In the genomic region with DNA sequence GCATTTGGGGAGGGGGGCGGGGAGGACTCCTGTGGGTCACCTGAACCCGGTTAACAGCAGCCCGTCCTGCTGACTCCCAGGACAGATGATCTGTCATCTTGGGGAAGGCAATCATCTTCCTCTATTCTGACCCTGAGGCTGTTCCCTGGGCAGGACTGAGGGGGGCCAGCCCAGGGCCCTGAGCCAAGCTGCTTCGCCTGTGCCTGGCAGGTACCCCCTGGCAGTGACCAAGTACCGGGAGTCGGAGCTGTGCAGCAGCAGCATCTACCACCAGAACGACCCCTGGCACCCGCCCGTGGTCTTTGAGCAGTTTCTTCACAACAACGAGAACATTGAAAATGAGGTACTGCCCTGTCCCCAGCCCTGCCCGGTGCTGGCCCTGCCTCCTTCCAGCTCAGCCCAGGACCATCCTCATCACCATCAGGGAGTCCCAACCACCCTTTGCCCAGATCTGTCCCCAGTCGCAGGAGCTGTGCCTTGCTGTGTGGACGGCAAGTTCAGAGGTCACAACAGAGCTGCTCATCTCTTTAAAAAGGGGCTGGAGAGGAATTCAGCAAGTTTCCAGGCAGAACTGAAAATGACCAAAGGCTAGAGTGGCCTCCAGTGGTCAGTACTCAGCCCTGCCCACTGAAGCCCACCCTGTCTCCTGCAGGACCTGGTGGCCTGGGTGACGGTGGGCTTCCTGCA, we compare ENCODE assay signal across 28 cellular contexts. TPM values are rescaled to one million over a fixed set of nuclear protein-coding genes. Genes with fewer than 3 reads are reported as not detected.
A peak's percentile ranks its signal among the peaks of the same experiment; 100 is the strongest.
DNase-seq lines count a peak whose midpoint lies in the region; ATAC-seq and TF ChIP-seq lines count a peak whose summit lies in the region.
"Had no signal": no experiment of that assay in that cellular context is flagged by ENCODE, and none has a peak within 500 bp of the region (broad histone marks: within the 10 kb centered on the region; RNA-seq: fewer than 3 reads in every experiment).

No MANE protein-coding gene starts in this region.

- no peak overlapping the region for H3K4me3 Mint-ChIP-seq in activated CD8-positive, alpha-beta T cell treated with anti-CD3 and anti-CD28 coated beads, Interleukin-2, amount 10 ng/mL, durations not matched to agents 7 days and 5 days
- no peak overlapping the region for H3K4me3 Mint-ChIP-seq in activated CD8-positive, alpha-beta T cell treated with anti-CD3 and anti-CD28 coated beads for 36 hours
- no peak overlapping the region for H3K4me3 Mint-ChIP-seq in osteocyte (ENCODE audit: unreplicated experiment)
- no peak overlapping the region for H3K4me3 Mint-ChIP-seq in activated T-helper 17 cell treated with anti-CD3 and anti-CD28 coated beads, Interleukin-2, amount 50 U/mL, for 72 hours
- H3K4me3 Mint-ChIP-seq: activated CD4-positive, alpha-beta T cell treated with anti-CD3 and anti-CD28 coated beads, Interleukin-2, amount 10 ng/mL, durations not matched to agents 7 days and 5 days; activated naive CD8-positive, alpha-beta T cell treated with anti-CD3 and anti-CD28 coated beads, Interleukin-2, amount 50 U/mL, for 24 hours; CD8-positive, alpha-beta T cell; memory B cell; stimulated activated naive CD8-positive, alpha-beta T cell treated with anti-CD3 and anti-CD28 coated beads, Interleukin-15, Interleukin-2, amounts not matched to agents 100 ng/mL and 50 ng/mL, for 24 hours had no signal

- DNase-seq in activated CD8-positive, alpha-beta T cell treated with anti-CD3 and anti-CD28 coated beads, Interleukin-2, amount 10 ng/mL, durations not matched to agents 7 days and 5 days: peak; percentile 10
- DNase-seq in activated CD8-positive, alpha-beta T cell treated with anti-CD3 and anti-CD28 coated beads for 36 hours: no peak
- DNase-seq in islet precursor cell: peak; percentile 49
- DNase-seq in osteocyte (ENCODE audit: extremely low spot score, unreplicated experiment): peak; percentile 79
- DNase-seq in AG20443 (ENCODE audit: low spot score): no peak
- DNase-seq in stimulated activated naive CD8-positive, alpha-beta T cell treated with anti-CD3 and anti-CD28 coated beads, Interleukin-15, Interleukin-2, amounts not matched to agents 100 U/mL and 50 U/mL, for 24 hours: no peak
- DNase-seq: 8988T; activated CD4-positive, alpha-beta T cell treated with anti-CD3 and anti-CD28 coated beads, Interleukin-2, amount 10 ng/mL, durations not matched to agents 7 days and 5 days; activated naive CD8-positive, alpha-beta T cell treated with anti-CD3 and anti-CD28 coated beads, Interleukin-2, amount 50 U/mL, for 24 hours; DMS 273 treated with DMSO at 0.1 percent for 48 hours; effector CD4-positive, alpha-beta T cell; hypothalamus; NCI-H1105; NCI-H2081; NCI-H774; retina; stimulated activated CD4-positive, alpha-beta T cell treated with anti-CD3 and anti-CD28 coated beads, Interleukin-12 subunit alpha, Interleukin-12 subunit beta, amount 100 ng/mL, for 4 hours; stimulated activated CD4-positive, alpha-beta T cell treated with anti-CD3 and anti-CD28 coated beads, Interleukin-4, amount 100 ng/mL, for 4 hours; T-helper 9 cell had no signal

- no peaks in the 10 kb centered on the region for H3K9me3 Mint-ChIP-seq in activated CD8-positive, alpha-beta T cell treated with anti-CD3 and anti-CD28 coated beads, Interleukin-2, amount 10 ng/mL, durations not matched to agents 7 days and 5 days (ENCODE audit: insufficient read depth)
- H3K9me3 Mint-ChIP-seq in activated CD8-positive, alpha-beta T cell treated with anti-CD3 and anti-CD28 coated beads for 36 hours: no peaks in the 10 kb centered on the region
- H3K9me3 Mint-ChIP-seq in osteocyte (ENCODE audit: unreplicated experiment): no peaks in the 10 kb centered on the region
- no peaks in the 10 kb centered on the region for H3K9me3 Mint-ChIP-seq in activated T-helper 17 cell treated with anti-CD3 and anti-CD28 coated beads, Interleukin-2, amount 50 U/mL, for 72 hours
- H3K9me3 Mint-ChIP-seq: activated CD4-positive, alpha-beta T cell treated with anti-CD3 and anti-CD28 coated beads, Interleukin-2, amount 10 ng/mL, durations not matched to agents 7 days and 5 days; activated naive CD8-positive, alpha-beta T cell treated with anti-CD3 and anti-CD28 coated beads, Interleukin-2, amount 50 U/mL, for 24 hours; CD8-positive, alpha-beta T cell; stimulated activated naive CD8-positive, alpha-beta T cell treated with anti-CD3 and anti-CD28 coated beads, Interleukin-15, Interleukin-2, amounts not matched to agents 100 ng/mL and 50 ng/mL, for 24 hours had no signal

- TF ChIP-seq CTCF in activated CD8-positive, alpha-beta T cell treated with anti-CD3 and anti-CD28 coated beads for 36 hours (IDR thresholded peaks at IDR 0.05): no peak
- TF ChIP-seq CTCF in osteocyte (IDR thresholded peaks at IDR 0.05): no peak

- no peaks in the 10 kb centered on the region for H3K4me1 Mint-ChIP-seq in activated CD8-positive, alpha-beta T cell treated with anti-CD3 and anti-CD28 coated beads, Interleukin-2, amount 10 ng/mL, durations not matched to agents 7 days and 5 days (ENCODE audit: low read depth)
- H3K4me1 Mint-ChIP-seq in activated CD8-positive, alpha-beta T cell treated with anti-CD3 and anti-CD28 coated beads for 36 hours (ENCODE audit: low read depth): no peaks in the 10 kb centered on the region
- no peaks in the 10 kb centered on the region for H3K4me1 Mint-ChIP-seq in osteocyte (ENCODE audit: unreplicated experiment)
- H3K4me1 Mint-ChIP-seq in activated T-helper 17 cell treated with anti-CD3 and anti-CD28 coated beads, Interleukin-2, amount 50 U/mL, for 72 hours: no peaks in the 10 kb centered on the region
- H3K4me1 Mint-ChIP-seq: activated CD4-positive, alpha-beta T cell treated with anti-CD3 and anti-CD28 coated beads, Interleukin-2, amount 10 ng/mL, durations not matched to agents 7 days and 5 days; activated naive CD8-positive, alpha-beta T cell treated with anti-CD3 and anti-CD28 coated beads, Interleukin-2, amount 50 U/mL, for 24 hours; memory B cell had no signal

- no peaks in the 10 kb centered on the region for H3K36me3 Mint-ChIP-seq in activated CD8-positive, alpha-beta T cell treated with anti-CD3 and anti-CD28 coated beads, Interleukin-2, amount 10 ng/mL, durations not matched to agents 7 days and 5 days (ENCODE audit: low read depth)
- no peaks in the 10 kb centered on the region for H3K36me3 Mint-ChIP-seq in activated CD8-positive, alpha-beta T cell treated with anti-CD3 and anti-CD28 coated beads for 36 hours (ENCODE audit: low read depth)
- no peaks in the 10 kb centered on the region for H3K36me3 Mint-ChIP-seq in osteocyte (ENCODE audit: unreplicated experiment)
- no peaks in the 10 kb centered on the region for H3K36me3 Mint-ChIP-seq in activated T-helper 17 cell treated with anti-CD3 and anti-CD28 coated beads, Interleukin-2, amount 50 U/mL, for 72 hours (ENCODE audit: low read depth)
- H3K36me3 Mint-ChIP-seq: CD8-positive, alpha-beta T cell had no signal

- no peaks in the 10 kb centered on the region for H3K27me3 Mint-ChIP-seq in activated CD8-positive, alpha-beta T cell treated with anti-CD3 and anti-CD28 coated beads, Interleukin-2, amount 10 ng/mL, durations not matched to agents 7 days and 5 days (ENCODE audit: low read depth)
- peaks cover 2% of the 10 kb centered on the region for H3K27me3 Mint-ChIP-seq in activated CD8-positive, alpha-beta T cell treated with anti-CD3 and anti-CD28 coated beads for 36 hours
- no peaks in the 10 kb centered on the region for H3K27me3 Mint-ChIP-seq in osteocyte (ENCODE audit: unreplicated experiment)
- H3K27me3 Mint-ChIP-seq in activated T-helper 17 cell treated with anti-CD3 and anti-CD28 coated beads, Interleukin-2, amount 50 U/mL, for 72 hours: peaks cover 11% of the 10 kb centered on the region

- POLR2A ChIA-PET in activated CD8-positive, alpha-beta T cell treated with anti-CD3 and anti-CD28 coated beads, Interleukin-2, amount 10 ng/mL, durations not matched to agents 7 days and 5 days (lab: Charles Lee): no interaction called here
- POLR2A ChIA-PET in activated CD8-positive, alpha-beta T cell treated with anti-CD3 and anti-CD28 coated beads for 36 hours (lab: Charles Lee): no interaction called here

- CTCF ChIA-PET in activated CD8-positive, alpha-beta T cell treated with anti-CD3 and anti-CD28 coated beads, Interleukin-2, amount 10 ng/mL, durations not matched to agents 7 days and 5 days (lab: Charles Lee): no interaction called here
- CTCF ChIA-PET in activated CD8-positive, alpha-beta T cell treated with anti-CD3 and anti-CD28 coated beads for 36 hours (lab: Charles Lee): interaction anchor here (1.7 kb wide), 1 partner anchor 38 kb away, joined by 5 read pairs; no protein-coding TSS in a partner anchor

- no peak overlapping the region for H3K27ac Mint-ChIP-seq in activated CD8-positive, alpha-beta T cell treated with anti-CD3 and anti-CD28 coated beads, Interleukin-2, amount 10 ng/mL, durations not matched to agents 7 days and 5 days
- H3K27ac Mint-ChIP-seq in activated CD8-positive, alpha-beta T cell treated with anti-CD3 and anti-CD28 coated beads for 36 hours: no peak overlapping the region
- H3K27ac Mint-ChIP-seq in osteocyte (ENCODE audit: unreplicated experiment): no peak overlapping the region
- H3K27ac Mint-ChIP-seq in activated T-helper 17 cell treated with anti-CD3 and anti-CD28 coated beads, Interleukin-2, amount 50 U/mL, for 72 hours: no peak overlapping the region
- H3K27ac Mint-ChIP-seq: activated CD4-positive, alpha-beta T cell treated with anti-CD3 and anti-CD28 coated beads, Interleukin-2, amount 10 ng/mL, durations not matched to agents 7 days and 5 days; activated naive CD8-positive, alpha-beta T cell treated with anti-CD3 and anti-CD28 coated beads, Interleukin-2, amount 50 U/mL, for 24 hours; CD8-positive, alpha-beta T cell; memory B cell; stimulated activated naive CD8-positive, alpha-beta T cell treated with anti-CD3 and anti-CD28 coated beads, Interleukin-15, Interleukin-2, amounts not matched to agents 100 ng/mL and 50 ng/mL, for 24 hours had no signal

- intact Hi-C loops in activated CD8-positive, alpha-beta T cell treated with anti-CD3 and anti-CD28 coated beads for 36 hours (cut with micrococcal nuclease): no loop called here

- no peak for ATAC-seq in activated CD8-positive, alpha-beta T cell treated with anti-CD3 and anti-CD28 coated beads, Interleukin-2, amount 10 ng/mL, durations not matched to agents 7 days and 5 days
- ATAC-seq in activated CD8-positive, alpha-beta T cell treated with anti-CD3 and anti-CD28 coated beads for 36 hours: no peak
- ATAC-seq in SK-N-SH treated with all-trans-retinoic acid at 6 μM for 48 hours: peak; percentile 15
- ATAC-seq in stimulated activated naive CD8-positive, alpha-beta T cell treated with anti-CD3 and anti-CD28 coated beads, Interleukin-15, Interleukin-2, amounts not matched to agents 100 U/mL and 50 U/mL, for 24 hours: no peak
- ATAC-seq in activated T-helper 17 cell treated with anti-CD3 and anti-CD28 coated beads, Interleukin-2, amount 50 U/mL, for 72 hours (replicated peaks): no peak
- ATAC-seq: activated naive CD8-positive, alpha-beta T cell treated with anti-CD3 and anti-CD28 coated beads, Interleukin-2, amount 50 U/mL, for 24 hours; CD8-positive, alpha-beta T cell; HCT116 had no signal

RNA-seq across cellular contexts. Expression of a gene that starts 8.1 kb away (rescaled TPM):
- not detected for total RNA-seq in activated CD8-positive, alpha-beta T cell treated with anti-CD3 and anti-CD28 coated beads, Interleukin-2, amount 10 ng/mL, durations not matched to agents 7 days and 5 days
- total RNA-seq in activated CD8-positive, alpha-beta T cell treated with anti-CD3 and anti-CD28 coated beads for 36 hours: not detected
- total RNA-seq in osteocyte: not detected in 2 replicates
- total RNA-seq in activated T-helper 17 cell treated with anti-CD3 and anti-CD28 coated beads, Interleukin-2, amount 50 U/mL, for 72 hours: not detected
- total RNA-seq: activated CD4-positive, alpha-beta T cell treated with anti-CD3 and anti-CD28 coated beads, Interleukin-2, amount 10 ng/mL, durations not matched to agents 7 days and 5 days; CD8-positive, alpha-beta T cell; frontal cortex; omental fat pad had no signal

RNA-seq across cellular contexts. Expression of a gene that starts 59.9 kb away (rescaled TPM):
- not detected for total RNA-seq in activated CD8-positive, alpha-beta T cell treated with anti-CD3 and anti-CD28 coated beads, Interleukin-2, amount 10 ng/mL, durations not matched to agents 7 days and 5 days
- not detected for total RNA-seq in activated CD8-positive, alpha-beta T cell treated with anti-CD3 and anti-CD28 coated beads for 36 hours
- not detected in 2 replicates for total RNA-seq in osteocyte
- total RNA-seq in activated T-helper 17 cell treated with anti-CD3 and anti-CD28 coated beads, Interleukin-2, amount 50 U/mL, for 72 hours: under 1 TPM in 1 of 2 donors, not detected in 1; 0.45 TPM
- total RNA-seq: activated CD4-positive, alpha-beta T cell treated with anti-CD3 and anti-CD28 coated beads, Interleukin-2, amount 10 ng/mL, durations not matched to agents 7 days and 5 days; myocyte had no signal

Comparison
In these comparisons a context has a peak if more than half of its experiments do, and no peak if none do; other contexts are left out.
1. DNase-seq: peak in activated CD8-positive, alpha-beta T cell treated with anti-CD3 and anti-CD28 coated beads, Interleukin-2, amount 10 ng/mL, durations not matched to agents 7 days and 5 days (single experiment), islet precursor cell (single experiment) and osteocyte (single experiment); none in activated CD8-positive, alpha-beta T cell treated with anti-CD3 and anti-CD28 coated beads for 36 hours (single experiment), AG20443 (single experiment) and stimulated activated naive CD8-positive, alpha-beta T cell treated with anti-CD3 and anti-CD28 coated beads, Interleukin-15, Interleukin-2, amounts not matched to agents 100 U/mL and 50 U/mL, for 24 hours (single experiment).